Comparison of ENCODE assay signal across 1 cellular context in genomic region chr5:143694357-143694756, GRCh38.
TF ChIP-seq lines count a peak whose summit lies in the region.

No MANE protein-coding gene starts in this region.

TF ChIP-seq in HepG2, 621 proteins besides CTCF, POLR2A, EP300 and RAD21 (continued from another document):
- TF ChIP-seq NCOA2 (CRISPR knock-in tag; IDR thresholded peaks at IDR 0.05) (peak; percentile 34; the same call in 1 of the 2 replicates), ARID5B (CRISPR knock-in tag; IDR thresholded peaks at IDR 0.05) (peak; percentile 83), DZIP1 (CRISPR knock-in tag; IDR thresholded peaks at IDR 0.05) (no peak), TFAP4 (IDR thresholded peaks at IDR 0.05; ENCODE audit: borderline replicate concordance, low read depth) (peak; percentile 80; the same call in 1 of the 2 replicates), FOXP4 (CRISPR knock-in tag; IDR thresholded peaks at IDR 0.05) (peak; percentile 47), PAXIP1 (CRISPR knock-in tag; conservative IDR thresholded peaks at IDR 0.05) (peak; percentile 61), ZNF331 (CRISPR knock-in tag; IDR thresholded peaks at IDR 0.05) (peak; percentile 70; the same call in 1 of the 2 replicates), SOX6 (IDR thresholded peaks at IDR 0.05) (no peak), SOX6 (CRISPR knock-in tag; IDR thresholded peaks at IDR 0.05) (peak; percentile 85), DNMT1 (CRISPR knock-in tag; IDR thresholded peaks at IDR 0.05) (no peak), ZNF605 (CRISPR knock-in tag; IDR thresholded peaks at IDR 0.05) (no peak), MLX (CRISPR knock-in tag; IDR thresholded peaks at IDR 0.05) (peak; percentile 94), FOXA1 (IDR thresholded peaks at IDR 0.05) (no peak), FOXA1 (CRISPR knock-in tag; IDR thresholded peaks at IDR 0.05) (peak; percentile 29; the same call in 1 of the 2 replicates), ZNF546 (CRISPR knock-in tag; conservative IDR thresholded peaks at IDR 0.05) (no peak), HNF4A (CRISPR knock-in tag; IDR thresholded peaks at IDR 0.05) (peak; percentile 88), RAD51 (IDR thresholded peaks at IDR 0.05; ENCODE audit: borderline replicate concordance) (peak; percentile 32; the same call in 1 of the 2 replicates), FOXP1 (IDR thresholded peaks at IDR 0.05) (no peak), FOXP1 (CRISPR knock-in tag; IDR thresholded peaks at IDR 0.05) (peak; percentile 34), SALL1 (CRISPR knock-in tag; IDR thresholded peaks at IDR 0.05) (peak; percentile 76), ZNF292 (CRISPR knock-in tag; IDR thresholded peaks at IDR 0.05; ENCODE audit: borderline replicate concordance, low read depth) (peak; percentile 52; the same call in 1 of the 2 replicates), TFE3 (CRISPR knock-in tag; IDR thresholded peaks at IDR 0.05) (peak; percentile 57), ELF4 (CRISPR knock-in tag; IDR thresholded peaks at IDR 0.05; ENCODE audit: borderline replicate concordance) (no peak), FOXO1 (CRISPR knock-in tag; IDR thresholded peaks at IDR 0.05) (peak; percentile 51; the same call in 1 of the 2 replicates), CBX5 (CRISPR knock-in tag; IDR thresholded peaks at IDR 0.05; ENCODE audit: borderline replicate concordance) (0 out of 2 replicates have a peak, but pooled peaks have one; percentile 44), PITX1 (CRISPR knock-in tag; IDR thresholded peaks at IDR 0.05) (peak; percentile 64; the same call in 1 of the 2 replicates), ZMYM3 (CRISPR knock-in tag; IDR thresholded peaks at IDR 0.05) (0 out of 2 replicates have a peak, but pooled peaks have one; percentile 51), FOXJ3 (CRISPR knock-in tag; IDR thresholded peaks at IDR 0.05; ENCODE audit: borderline replicate concordance) (peak; percentile 36; the same call in 1 of the 2 replicates), MED1 (CRISPR knock-in tag; IDR thresholded peaks at IDR 0.05) (peak; percentile 45; the same call in 1 of the 2 replicates), KDM6A (CRISPR knock-in tag; IDR thresholded peaks at IDR 0.05; ENCODE audit: low read depth) (peak; percentile 67), CEBPB (IDR thresholded peaks at IDR 0.05; ENCODE audit: borderline replicate concordance, low read depth, low read length) (no peak), FOSL2 (CRISPR knock-in tag; IDR thresholded peaks at IDR 0.05) (peak; percentile 35; the same call in 1 of the 2 replicates), ZNF441 (CRISPR knock-in tag; IDR thresholded peaks at IDR 0.05; ENCODE audit: borderline replicate concordance) (peak; percentile 42; the same call in 1 of the 2 replicates), ZNF607 (CRISPR knock-in tag; IDR thresholded peaks at IDR 0.05; ENCODE audit: borderline replicate concordance) (peak; percentile 35; the same call in 1 of the 2 replicates), GATAD2A (CRISPR knock-in tag; IDR thresholded peaks at IDR 0.05) (peak; percentile 70), RARA (CRISPR knock-in tag; IDR thresholded peaks at IDR 0.05) (0 out of 2 replicates have a peak, but pooled peaks have one; percentile 34), ZBTB20 (CRISPR knock-in tag; IDR thresholded peaks at IDR 0.05; ENCODE audit: borderline replicate concordance, low read depth) (peak; percentile 49; the same call in 1 of the 2 replicates), REPIN1 (CRISPR knock-in tag; IDR thresholded peaks at IDR 0.05; ENCODE audit: borderline replicate concordance, low read depth) (no peak), SSRP1 (CRISPR knock-in tag; IDR thresholded peaks at IDR 0.05) (no peak), SOX5 (CRISPR knock-in tag; IDR thresholded peaks at IDR 0.05; ENCODE audit: borderline replicate concordance) (peak; percentile 83)
TF ChIP-seq in HepG2: peak in this region for 56.
